8 cellular contexts compared by ENCODE assay signal in genomic region chr7:117300506-117300905, GRCh38. TPM values are rescaled to one million over a fixed set of nuclear protein-coding genes. Genes with fewer than 3 reads are reported as not detected.
"Had no signal": no experiment of that assay in that cellular context is flagged by ENCODE, and none has a peak within 500 bp of the region (broad histone marks: within the 10 kb centered on the region; RNA-seq: fewer than 3 reads in every experiment).

No MANE protein-coding gene starts in this region.

RNA-seq across cellular contexts. Expression of gene WNT2, which starts 22.4 kb away (rescaled TPM):
- total RNA-seq: left colon; lung microvascular endothelial cell; mammary epithelial cell; mucosa of gallbladder; myocyte; naive thymus-derived CD4-positive, alpha-beta T cell had no signal
- polyA plus RNA-seq: immature natural killer cell; keratinocyte; mammary epithelial cell; naive thymus-derived CD4-positive, alpha-beta T cell had no signal
